Comparison of ENCODE assay signal across 8 cellular contexts in the genomic region with DNA sequence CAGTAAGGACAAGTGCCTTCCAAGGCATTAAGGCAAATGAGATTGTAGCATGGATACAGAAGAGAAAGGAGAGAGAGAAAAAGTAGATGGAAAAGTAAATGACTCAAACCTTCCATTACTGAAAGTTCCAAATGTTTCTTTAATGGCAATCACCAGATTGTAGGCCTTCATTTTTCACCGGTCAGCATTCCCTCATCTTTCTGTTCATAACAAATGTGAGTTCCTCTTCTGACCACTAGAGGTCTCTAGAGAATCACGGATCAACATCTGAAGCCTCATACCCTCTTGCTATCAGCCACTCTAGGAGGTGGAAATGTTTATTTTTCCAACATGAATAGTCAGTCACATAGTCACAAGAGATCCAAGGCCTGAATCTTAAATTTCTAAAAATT.
A peak's percentile ranks its signal among the peaks of the same experiment; 100 is the strongest.
DNase-seq lines count a peak whose midpoint lies in the region; ATAC-seq, FAIRE-seq and TF ChIP-seq lines count a peak whose summit lies in the region.

No MANE protein-coding gene starts in this region.

- H3K27me3 ChIP-seq in HL-60 (ENCODE audit: insufficient read depth, poor library complexity, severe bottlenecking) (no peaks in the 10 kb centered on the region), NT2/D1 (ENCODE audit: insufficient read depth, insufficient read length) (no peaks in the 10 kb centered on the region), liver (ENCODE audit: control insufficient read depth in 4 of 4, insufficient read depth in 4 of 4, low read length in 3 of 4) (no peaks in the 10 kb centered on the region)

- peak; percentile 28 to 56 for DNase-seq in NCI-H2081 (lab: John Stamatoyannopoulos, UW)
- no peak for DNase-seq in NCI-H2081 treated with DMSO at 0.1 percent for 48 hours (lab: John Stamatoyannopoulos, UW)
- peak; percentile 3 to 5 for DNase-seq in HL-60 (ENCODE audit: low read depth in 1 of 2, low spot score in 1 of 2)
- DNase-seq in NT2/D1 (ENCODE audit: low read depth, low spot score), result peak; percentile 20
- peak; percentile 93 for DNase-seq in choroid plexus epithelial cell (ENCODE audit: low read depth)
- peak; percentile 53 for DNase-seq in urothelium cell line (ENCODE audit: low spot score)

- H3K4me3 ChIP-seq in HL-60 (replicated peaks; ENCODE audit: insufficient read depth, low read length), result no peak overlapping the region
- H3K4me3 ChIP-seq in NT2/D1 (ENCODE audit: insufficient read length, low read depth), result no peak overlapping the region
- no peak overlapping the region for H3K4me3 ChIP-seq in choroid plexus epithelial cell (ENCODE audit: low read depth, low read length)
- H3K4me3 ChIP-seq in liver (ENCODE audit: low read depth in 1 of 3, low read length in 3 of 3), result no peak overlapping the region

- H3K27ac ChIP-seq in HL-60 (replicated peaks), result no peak overlapping the region
- no peak overlapping the region for H3K27ac ChIP-seq in liver (ENCODE audit: low read depth in 1 of 2, low read length in 2 of 2)

- peak; percentile 97 for TF ChIP-seq RAD21 in liver (IDR thresholded peaks at IDR 0.05)

- H3K9me3 ChIP-seq in NT2/D1 (ENCODE audit: insufficient read depth, low read length) (no peaks in the 10 kb centered on the region), liver (ENCODE audit: control insufficient read depth in 4 of 4, low read length in 3 of 4) (no peaks in the 10 kb centered on the region)

- TF ChIP-seq CTCF in HL-60 (IDR thresholded peaks at IDR 0.05; ENCODE audit: insufficient read depth, low read length) (peak; percentile 11), choroid plexus epithelial cell (conservative IDR thresholded peaks at IDR 0.05; ENCODE audit: low read depth, low read length) (peak; percentile 70), liver (IDR thresholded peaks at IDR 0.05; ENCODE audit: low read depth, low read length, missing input control) (peak; percentile 85)

- H3K9ac ChIP-seq in NT2/D1 (ENCODE audit: insufficient read length, low read depth) (no peak overlapping the region), liver (ENCODE audit: low read depth in 1 of 2, low read length in 2 of 2) (no peak overlapping the region)

- ATAC-seq in GM21381 (IDR thresholded peaks at IDR 0.05; ENCODE audit: unreplicated experiment), result peak; percentile 75

- H3K4me1 ChIP-seq in NT2/D1 (ENCODE audit: insufficient read depth, insufficient read length) (peaks cover 3% of the 10 kb centered on the region), liver (ENCODE audit: control insufficient read depth in 4 of 4, insufficient read depth in 4 of 4, low read length in 3 of 4) (no peaks in the 10 kb centered on the region)

- FAIRE-seq in urothelium cell line (lab: Jason Lieb, UNC), result no peak

- 2% methylated on average over 2 of the region's 2 CpGs for WGBS in liver

- H3K36me3 ChIP-seq in NT2/D1 (ENCODE audit: insufficient read depth, insufficient read length, low read length) (no peaks in the 10 kb centered on the region), liver (ENCODE audit: control insufficient read depth in 4 of 4, insufficient read depth in 3 of 4, low read depth in 1 of 4, low read length in 3 of 4) (no peaks in the 10 kb centered on the region)

TF ChIP-seq in liver, 16 proteins besides CTCF, POLR2A, EP300 and RAD21:
- TF ChIP-seq NR2F2 (IDR thresholded peaks at IDR 0.05) (no peak), FOXA2 (IDR thresholded peaks at IDR 0.05) (no peak), RXRA (IDR thresholded peaks at IDR 0.05) (no peak)
- TF ChIP-seq, protein P1, sequence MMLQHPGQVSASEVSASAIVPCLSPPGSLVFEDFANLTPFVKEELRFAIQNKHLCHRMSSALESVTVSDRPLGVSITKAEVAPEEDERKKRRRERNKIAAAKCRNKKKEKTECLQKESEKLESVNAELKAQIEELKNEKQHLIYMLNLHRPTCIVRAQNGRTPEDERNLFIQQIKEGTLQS (IDR thresholded peaks at IDR 0.05), result no peak
- TF ChIP-seq, protein P2, sequence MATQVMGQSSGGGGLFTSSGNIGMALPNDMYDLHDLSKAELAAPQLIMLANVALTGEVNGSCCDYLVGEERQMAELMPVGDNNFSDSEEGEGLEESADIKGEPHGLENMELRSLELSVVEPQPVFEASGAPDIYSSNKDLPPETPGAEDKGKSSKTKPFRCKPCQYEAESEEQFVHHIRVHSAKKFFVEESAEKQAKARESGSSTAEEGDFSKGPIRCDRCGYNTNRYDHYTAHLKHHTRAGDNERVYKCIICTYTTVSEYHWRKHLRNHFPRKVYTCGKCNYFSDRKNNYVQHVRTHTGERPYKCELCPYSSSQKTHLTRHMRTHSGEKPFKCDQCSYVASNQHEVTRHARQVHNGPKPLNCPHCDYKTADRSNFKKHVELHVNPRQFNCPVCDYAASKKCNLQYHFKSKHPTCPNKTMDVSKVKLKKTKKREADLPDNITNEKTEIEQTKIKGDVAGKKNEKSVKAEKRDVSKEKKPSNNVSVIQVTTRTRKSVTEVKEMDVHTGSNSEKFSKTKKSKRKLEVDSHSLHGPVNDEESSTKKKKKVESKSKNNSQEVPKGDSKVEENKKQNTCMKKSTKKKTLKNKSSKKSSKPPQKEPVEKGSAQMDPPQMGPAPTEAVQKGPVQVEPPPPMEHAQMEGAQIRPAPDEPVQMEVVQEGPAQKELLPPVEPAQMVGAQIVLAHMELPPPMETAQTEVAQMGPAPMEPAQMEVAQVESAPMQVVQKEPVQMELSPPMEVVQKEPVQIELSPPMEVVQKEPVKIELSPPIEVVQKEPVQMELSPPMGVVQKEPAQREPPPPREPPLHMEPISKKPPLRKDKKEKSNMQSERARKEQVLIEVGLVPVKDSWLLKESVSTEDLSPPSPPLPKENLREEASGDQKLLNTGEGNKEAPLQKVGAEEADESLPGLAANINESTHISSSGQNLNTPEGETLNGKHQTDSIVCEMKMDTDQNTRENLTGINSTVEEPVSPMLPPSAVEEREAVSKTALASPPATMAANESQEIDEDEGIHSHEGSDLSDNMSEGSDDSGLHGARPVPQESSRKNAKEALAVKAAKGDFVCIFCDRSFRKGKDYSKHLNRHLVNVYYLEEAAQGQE (IDR thresholded peaks at IDR 0.05), result no peak
- TF ChIP-seq, protein P3, sequence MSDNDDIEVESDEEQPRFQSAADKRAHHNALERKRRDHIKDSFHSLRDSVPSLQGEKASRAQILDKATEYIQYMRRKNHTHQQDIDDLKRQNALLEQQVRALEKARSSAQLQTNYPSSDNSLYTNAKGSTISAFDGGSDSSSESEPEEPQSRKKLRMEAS (IDR thresholded peaks at IDR 0.05), result no peak
TF ChIP-seq in liver: peak in this region for 0.

Comparison
In these comparisons a context has a peak if more than half of its experiments do, and no peak if none do; other contexts are left out.
1. CTCF ChIP-seq: peak in every context shown above with its lines; median percentile 85 in liver; 70 in choroid plexus epithelial cell; 11 in HL-60.